In the genomic region with DNA sequence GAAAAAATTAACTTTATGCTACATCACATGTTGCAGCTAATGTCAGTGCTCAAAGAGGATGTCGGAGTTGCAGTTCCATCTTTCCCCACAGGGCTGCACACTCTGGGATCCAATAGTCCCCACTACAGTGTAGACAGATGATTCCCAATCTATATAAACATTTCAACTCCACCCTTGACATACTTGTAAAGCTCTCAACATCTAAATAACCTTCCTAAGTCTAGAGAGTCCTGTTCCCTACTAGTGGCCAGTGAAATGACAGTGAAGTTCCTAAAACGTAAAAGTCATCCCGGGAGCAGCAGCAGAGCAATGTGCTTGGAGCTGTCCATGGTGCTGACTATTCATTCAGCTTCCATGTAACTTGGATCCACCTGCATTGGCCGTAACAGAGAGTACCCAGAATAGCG, we compare ENCODE assay signal across 9 cellular contexts.
A peak's percentile ranks its signal among the peaks of the same experiment; 100 is the strongest.
DNase-seq lines count a peak whose midpoint lies in the region; ATAC-seq and TF ChIP-seq lines count a peak whose summit lies in the region.
"Had no signal": no experiment of that assay in that cellular context is flagged by ENCODE, and none has a peak within 500 bp of the region (broad histone marks: within the 10 kb centered on the region; RNA-seq: fewer than 3 reads in every experiment).

No MANE protein-coding gene starts in this region.

- H2BK5ac ChIP-seq in neuronal stem cell (ENCODE audit: low read length) = no peak overlapping the region

- no peak overlapping the region for H2BK120ac ChIP-seq in neuronal stem cell (ENCODE audit: low read depth, low read length)

- H2BK12ac ChIP-seq in neuronal stem cell (ENCODE audit: low read length) = no peak overlapping the region

- H3K27me3 ChIP-seq in HL-60 (ENCODE audit: insufficient read depth, poor library complexity, severe bottlenecking) = no peaks in the 10 kb centered on the region
- H3K27me3 ChIP-seq in neuronal stem cell (ENCODE audit: control insufficient read depth in 3 of 3, insufficient read depth in 3 of 3, low read depth in 1 of 3, low read length in 3 of 3) = no peaks in the 10 kb centered on the region
- H3K27me3 ChIP-seq: BLaER1 had no signal

- no peak overlapping the region for H2AFZ ChIP-seq in neuronal stem cell (ENCODE audit: low read length)

- H3K14ac ChIP-seq in neuronal stem cell (ENCODE audit: low read length) = no peak overlapping the region

- no peak overlapping the region for H3K18ac ChIP-seq in neuronal stem cell (ENCODE audit: low read length)

- H4K91ac ChIP-seq in neuronal stem cell (ENCODE audit: low read depth, low read length, poor library complexity) = no peak overlapping the region

- peak; percentile 69 for TF ChIP-seq CTCF in HL-60 (IDR thresholded peaks at IDR 0.05; ENCODE audit: insufficient read depth, low read length)

- H3K79me1 ChIP-seq in neuronal stem cell (ENCODE audit: low read depth, low read length) = no peaks in the 10 kb centered on the region

- no peak overlapping the region for H3K4ac ChIP-seq in neuronal stem cell (ENCODE audit: low read length)

- no peaks in the 10 kb centered on the region for H3K36me3 ChIP-seq in neuronal stem cell (replicated peaks in 1 of 2; ENCODE audit: control insufficient read depth in 2 of 2, insufficient read depth in 2 of 2, low read length in 2 of 2)
- H3K36me3 ChIP-seq: BLaER1 had no signal

- H3K4me3 ChIP-seq in HL-60 (replicated peaks; ENCODE audit: insufficient read depth, low read length) (no peak overlapping the region), neuronal stem cell (ENCODE audit: low read length in 2 of 2) (no peak overlapping the region)
- H3K4me3 ChIP-seq: BLaER1 had no signal

- no peaks in the 10 kb centered on the region for H3K9me3 ChIP-seq in neuronal stem cell (replicated peaks in 1 of 2; ENCODE audit: control insufficient read depth in 2 of 2, insufficient read depth in 1 of 2, low read depth in 1 of 2, low read length in 2 of 2)

- ATAC-seq in GM21576 (IDR thresholded peaks at IDR 0.05; ENCODE audit: unreplicated experiment) = peak; percentile 75

- H2BK15ac ChIP-seq in neuronal stem cell (ENCODE audit: low read length) = no peak overlapping the region

- DNase-seq in SIG-M5 treated with dmso at 0.1 percent for 504 hours (lab: John Stamatoyannopoulos, UW; ENCODE audit: unreplicated experiment) (peak; percentile 44), SIG-M5 (lab: John Stamatoyannopoulos, UW) (no peak), HL-60 (ENCODE audit: low read depth in 1 of 2, low spot score in 1 of 2) (peak; percentile 25 to 51), SKM-1 treated with dmso at 0.1 percent for 144 hours (lab: John Stamatoyannopoulos, UW; ENCODE audit: unreplicated experiment) (peak; percentile 39), erythroblast (lab: John Stamatoyannopoulos, UW) (peak; percentile 69 to 78), neuronal stem cell (ENCODE audit: low spot score) (peak; percentile 89), NCI-H774 (lab: John Stamatoyannopoulos, UW) (no peak)

- H3K27ac ChIP-seq in HL-60 (replicated peaks) (no peak overlapping the region), neuronal stem cell (replicated peaks; ENCODE audit: low read length) (no peak overlapping the region)
- H3K27ac ChIP-seq: BLaER1 had no signal

- WGBS in neuronal stem cell (ENCODE audit: extremely low coverage in 2 of 2, insufficient read length in 2 of 2, insufficient replicate concordance in 1 of 2), 2 donors = no CpG with 5 or more reads among the region's 5 CpGs

- no peak overlapping the region for H3K4me2 ChIP-seq in neuronal stem cell (ENCODE audit: insufficient read depth, low read length, poor library complexity, severe bottlenecking)
- H3K4me2 ChIP-seq: BLaER1 had no signal

- no peak overlapping the region for H2AK5ac ChIP-seq in neuronal stem cell (ENCODE audit: low read depth, low read length)

- TF ChIP-seq POLR2A in erythroblast (IDR thresholded peaks at IDR 0.05; ENCODE audit: low read length) = no peak

- no peaks in the 10 kb centered on the region for H3K4me1 ChIP-seq in neuronal stem cell (ENCODE audit: control insufficient read depth in 2 of 2, insufficient read depth in 1 of 2, low read depth in 1 of 2, low read length in 2 of 2)
- H3K4me1 ChIP-seq: BLaER1 had no signal

- H4K8ac ChIP-seq in neuronal stem cell (ENCODE audit: low read depth, low read length) = no peak overlapping the region

- no peak overlapping the region for H3K23ac ChIP-seq in neuronal stem cell (ENCODE audit: low read depth, low read length, poor library complexity)

- no peak overlapping the region for H3K9ac ChIP-seq in neuronal stem cell (ENCODE audit: low read depth, low read length, poor library complexity)
- H3K9ac ChIP-seq: BLaER1 had no signal

Comparison
In these comparisons a context has a peak if more than half of its experiments do, and no peak if none do; other contexts are left out.
1. DNase-seq: peak in SIG-M5 treated with dmso at 0.1 percent for 504 hours (single experiment), HL-60 (2 of 2), SKM-1 treated with dmso at 0.1 percent for 144 hours (single experiment), erythroblast (2 of 2) and neuronal stem cell (single experiment); none in SIG-M5 (single experiment) and NCI-H774 (single experiment).